In the genomic region with DNA sequence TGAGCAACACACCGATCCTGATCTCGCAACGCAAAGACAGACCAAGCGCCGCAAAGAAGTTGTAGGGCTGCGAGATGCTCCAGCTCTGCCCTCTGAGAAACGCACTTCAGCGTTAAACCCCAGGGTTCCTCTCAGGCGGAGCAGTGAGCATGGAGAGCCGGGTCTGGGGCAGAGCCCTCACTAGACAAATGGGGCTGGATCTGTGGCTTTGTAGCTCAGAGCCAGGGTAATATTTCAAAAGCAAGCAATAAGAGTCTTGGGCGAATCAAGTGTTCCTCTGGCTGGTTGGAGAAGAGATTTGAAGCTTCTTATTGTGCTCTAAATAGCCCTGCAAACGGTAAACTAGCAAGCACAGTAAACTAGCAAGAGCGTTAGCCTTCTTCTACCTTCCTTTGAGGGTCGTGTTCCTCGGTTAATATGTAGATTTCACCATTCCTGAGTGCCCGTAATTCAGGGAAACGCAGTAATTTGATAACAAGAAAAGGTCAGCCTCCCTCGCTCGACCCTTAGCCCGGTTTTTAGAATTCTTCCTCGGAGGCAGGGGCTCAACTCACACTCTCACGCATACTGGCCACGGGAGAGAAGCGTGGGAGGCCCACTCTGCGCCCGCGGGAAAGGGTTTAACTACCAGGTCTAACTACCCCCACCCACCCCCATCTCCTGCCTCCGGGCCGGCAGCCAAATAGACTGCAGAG, we compare ENCODE assay signal across 1 cellular context.
TF ChIP-seq lines count a peak whose summit lies in the region.

No MANE protein-coding gene starts in this region.

TF ChIP-seq in GM12878, 131 proteins besides CTCF, POLR2A, EP300 and RAD21:
- no peak for TF ChIP-seq ZBTB4 (CRISPR knock-in tag; IDR thresholded peaks at IDR 0.05)
- TF ChIP-seq, protein P1, sequence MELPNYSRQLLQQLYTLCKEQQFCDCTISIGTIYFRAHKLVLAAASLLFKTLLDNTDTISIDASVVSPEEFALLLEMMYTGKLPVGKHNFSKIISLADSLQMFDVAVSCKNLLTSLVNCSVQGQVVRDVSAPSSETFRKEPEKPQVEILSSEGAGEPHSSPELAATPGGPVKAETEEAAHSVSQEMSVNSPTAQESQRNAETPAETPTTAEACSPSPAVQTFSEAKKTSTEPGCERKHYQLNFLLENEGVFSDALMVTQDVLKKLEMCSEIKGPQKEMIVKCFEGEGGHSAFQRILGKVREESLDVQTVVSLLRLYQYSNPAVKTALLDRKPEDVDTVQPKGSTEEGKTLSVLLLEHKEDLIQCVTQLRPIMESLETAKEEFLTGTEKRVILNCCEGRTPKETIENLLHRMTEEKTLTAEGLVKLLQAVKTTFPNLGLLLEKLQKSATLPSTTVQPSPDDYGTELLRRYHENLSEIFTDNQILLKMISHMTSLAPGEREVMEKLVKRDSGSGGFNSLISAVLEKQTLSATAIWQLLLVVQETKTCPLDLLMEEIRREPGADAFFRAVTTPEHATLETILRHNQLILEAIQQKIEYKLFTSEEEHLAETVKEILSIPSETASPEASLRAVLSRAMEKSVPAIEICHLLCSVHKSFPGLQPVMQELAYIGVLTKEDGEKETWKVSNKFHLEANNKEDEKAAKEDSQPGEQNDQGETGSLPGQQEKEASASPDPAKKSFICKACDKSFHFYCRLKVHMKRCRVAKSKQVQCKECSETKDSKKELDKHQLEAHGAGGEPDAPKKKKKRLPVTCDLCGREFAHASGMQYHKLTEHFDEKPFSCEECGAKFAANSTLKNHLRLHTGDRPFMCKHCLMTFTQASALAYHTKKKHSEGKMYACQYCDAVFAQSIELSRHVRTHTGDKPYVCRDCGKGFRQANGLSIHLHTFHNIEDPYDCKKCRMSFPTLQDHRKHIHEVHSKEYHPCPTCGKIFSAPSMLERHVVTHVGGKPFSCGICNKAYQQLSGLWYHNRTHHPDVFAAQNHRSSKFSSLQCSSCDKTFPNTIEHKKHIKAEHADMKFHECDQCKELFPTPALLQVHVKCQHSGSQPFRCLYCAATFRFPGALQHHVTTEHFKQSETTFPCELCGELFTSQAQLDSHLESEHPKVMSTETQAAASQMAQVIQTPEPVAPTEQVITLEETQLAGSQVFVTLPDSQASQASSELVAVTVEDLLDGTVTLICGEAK (IDR thresholded peaks at IDR 0.05; ENCODE audit: borderline replicate concordance) = 0 out of 2 replicates have a peak, but pooled peaks have one; percentile 1
